ENCODE assay signal across 8 cellular contexts in the genomic region with DNA sequence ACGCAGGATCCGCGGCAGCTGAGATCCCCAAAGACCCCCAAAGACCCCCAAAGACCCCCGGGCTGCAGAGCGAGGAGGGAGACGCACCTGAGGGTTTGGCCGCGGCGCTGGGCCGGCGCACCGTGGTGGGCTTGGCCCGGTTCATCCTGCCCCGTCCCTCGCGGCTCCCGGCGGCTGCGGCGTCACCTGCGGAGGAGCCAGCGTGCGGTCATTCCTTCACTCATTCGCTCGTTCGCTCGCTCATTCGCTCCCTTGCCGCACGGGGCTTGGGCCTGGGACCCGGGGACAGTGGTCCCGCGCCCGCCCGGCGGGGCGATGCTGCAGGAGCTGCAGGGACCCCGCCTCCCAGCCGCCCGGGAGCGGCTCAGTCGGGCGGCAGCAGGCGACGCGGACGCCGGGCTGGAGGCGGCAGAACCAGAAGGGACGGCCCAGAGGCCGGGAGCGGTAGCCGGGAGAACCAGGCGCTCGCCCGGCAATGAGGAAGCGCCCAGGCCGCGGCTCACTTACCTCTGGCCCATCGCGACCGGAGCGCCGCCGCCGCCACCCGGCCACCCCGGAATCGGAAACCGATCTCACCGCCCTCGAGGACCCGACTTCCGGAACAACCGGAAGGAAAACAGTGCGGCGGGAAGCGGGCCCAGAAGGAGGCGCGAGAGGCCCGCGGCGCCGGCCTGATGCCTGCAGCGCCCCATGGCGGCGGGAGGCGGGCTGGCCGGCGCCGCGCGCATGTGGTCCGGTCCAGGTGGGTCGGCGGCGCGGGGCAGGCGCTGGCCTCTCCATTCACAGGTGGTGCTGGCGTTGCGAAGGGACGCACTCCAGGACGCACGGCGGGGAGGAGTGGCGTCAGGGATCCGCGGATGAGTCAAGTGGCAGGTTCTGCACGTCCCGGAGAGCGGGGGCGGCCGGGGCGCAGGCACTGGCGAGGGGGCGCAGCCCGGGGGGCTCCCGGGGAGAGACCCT. TPM values are rescaled to one million over a fixed set of nuclear protein-coding genes. Genes with fewer than 3 reads are reported as not detected.
DNase-seq lines count a peak whose midpoint lies in the region; ATAC-seq and TF ChIP-seq lines count a peak whose summit lies in the region.

A gene with protein sequence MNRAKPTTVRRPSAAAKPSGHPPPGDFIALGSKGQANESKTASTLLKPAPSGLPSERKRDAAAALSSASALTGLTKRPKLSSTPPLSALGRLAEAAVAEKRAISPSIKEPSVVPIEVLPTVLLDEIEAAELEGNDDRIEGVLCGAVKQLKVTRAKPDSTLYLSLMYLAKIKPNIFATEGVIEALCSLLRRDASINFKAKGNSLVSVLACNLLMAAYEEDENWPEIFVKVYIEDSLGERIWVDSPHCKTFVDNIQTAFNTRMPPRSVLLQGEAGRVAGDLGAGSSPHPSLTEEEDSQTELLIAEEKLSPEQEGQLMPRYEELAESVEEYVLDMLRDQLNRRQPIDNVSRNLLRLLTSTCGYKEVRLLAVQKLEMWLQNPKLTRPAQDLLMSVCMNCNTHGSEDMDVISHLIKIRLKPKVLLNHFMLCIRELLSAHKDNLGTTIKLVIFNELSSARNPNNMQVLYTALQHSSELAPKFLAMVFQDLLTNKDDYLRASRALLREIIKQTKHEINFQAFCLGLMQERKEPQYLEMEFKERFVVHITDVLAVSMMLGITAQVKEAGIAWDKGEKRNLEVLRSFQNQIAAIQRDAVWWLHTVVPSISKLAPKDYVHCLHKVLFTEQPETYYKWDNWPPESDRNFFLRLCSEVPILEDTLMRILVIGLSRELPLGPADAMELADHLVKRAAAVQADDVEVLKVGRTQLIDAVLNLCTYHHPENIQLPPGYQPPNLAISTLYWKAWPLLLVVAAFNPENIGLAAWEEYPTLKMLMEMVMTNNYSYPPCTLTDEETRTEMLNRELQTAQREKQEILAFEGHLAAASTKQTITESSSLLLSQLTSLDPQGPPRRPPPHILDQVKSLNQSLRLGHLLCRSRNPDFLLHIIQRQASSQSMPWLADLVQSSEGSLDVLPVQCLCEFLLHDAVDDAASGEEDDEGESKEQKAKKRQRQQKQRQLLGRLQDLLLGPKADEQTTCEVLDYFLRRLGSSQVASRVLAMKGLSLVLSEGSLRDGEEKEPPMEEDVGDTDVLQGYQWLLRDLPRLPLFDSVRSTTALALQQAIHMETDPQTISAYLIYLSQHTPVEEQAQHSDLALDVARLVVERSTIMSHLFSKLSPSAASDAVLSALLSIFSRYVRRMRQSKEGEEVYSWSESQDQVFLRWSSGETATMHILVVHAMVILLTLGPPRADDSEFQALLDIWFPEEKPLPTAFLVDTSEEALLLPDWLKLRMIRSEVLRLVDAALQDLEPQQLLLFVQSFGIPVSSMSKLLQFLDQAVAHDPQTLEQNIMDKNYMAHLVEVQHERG (N-terminal part only) (minus strand): TSS at position 574 of the 960 bp plus-strand sequence. CDS start 429 bp downstream, at position 145.

- TF ChIP-seq CTCF in AG09319 (IDR thresholded peaks at IDR 0.05; ENCODE audit: low read depth, low read length) (peak; percentile 49), kidney epithelial cell (IDR thresholded peaks at IDR 0.05; ENCODE audit: insufficient read depth, low read length, poor library complexity, severe bottlenecking) (peak; percentile 66)

- peak; percentile 81 for ATAC-seq in HG03196 (IDR thresholded peaks at IDR 0.05; ENCODE audit: unreplicated experiment)

- peak within 1 kb of the TSS; percentile 79 for H3K4me3 ChIP-seq in kidney epithelial cell (ENCODE audit: low read depth, low read length)

- H3K36me3 ChIP-seq in kidney epithelial cell (ENCODE audit: control insufficient read depth, insufficient read depth, low read length): no peaks in the 10 kb centered on the region

- peak; percentile 82 for TF ChIP-seq POLR2A in GM18951 (IDR thresholded peaks at IDR 0.05; ENCODE audit: extremely low read depth, insufficient read depth, insufficient read length)

- H3K27me3 ChIP-seq in kidney epithelial cell (ENCODE audit: control insufficient read depth, insufficient read depth, low read length): no peaks in the 10 kb centered on the region

- in situ Hi-C loops in GM18951 (cut with MboI; ENCODE audit: low sequenced_read_pairs, unreplicated experiment): no loop called here

- DNase-seq in AG09319 (ENCODE audit: extremely low read depth, low read depth) (peak; percentile 64), NCI-H345 treated with DMSO at 0.1 percent for 48 hours (lab: John Stamatoyannopoulos, UW; ENCODE audit: unreplicated experiment) (peak; percentile 92), cerebellum (ENCODE audit: low spot score) (peak; percentile 97), kidney epithelial cell (ENCODE audit: low read depth) (peak; percentile 44)
- DNase-seq in activated CD4-positive, CD25-positive, alpha-beta regulatory T cell treated with anti-CD3 and anti-CD28 coated beads, Interleukin-2, amount 50 U/mL, for 72 hours: peak; percentile 93
- DNase-seq in stimulated activated CD4-positive, alpha-beta T cell treated with anti-CD3 and anti-CD28 coated beads, Interleukin-15, amount 100 ng/mL, for 48 hours (ENCODE audit: low read depth in 2 of 2): peak; percentile 83 to 86

RNA-seq across cellular contexts. Expression of the gene that starts here (rescaled TPM):
- total RNA-seq in cerebellum (31.7 TPM), kidney epithelial cell (84.3 and 109 TPM in 2 replicates)

Comparison
In these comparisons a context has a peak if more than half of its experiments do, and no peak if none do; other contexts are left out.
1. Peak in every context shown above with its lines: DNase-seq, ATAC-seq and H3K4me3 ChIP-seq.
2. DNase-seq: peak in every context shown above with its lines; median percentile 97 in cerebellum; 93 in activated CD4-positive, CD25-positive, alpha-beta regulatory T cell treated with anti-CD3 and anti-CD28 coated beads, Interleukin-2, amount 50 U/mL, for 72 hours; 92 in NCI-H345 treated with DMSO at 0.1 percent for 48 hours; 84 in stimulated activated CD4-positive, alpha-beta T cell treated with anti-CD3 and anti-CD28 coated beads, Interleukin-15, amount 100 ng/mL, for 48 hours; 64 in AG09319; 44 in kidney epithelial cell.